ENCODE assay signal across 8 cellular contexts in genomic region chr4:128288689-128289106, GRCh38. TPM values are rescaled to one million over a fixed set of nuclear protein-coding genes. Genes with fewer than 3 reads are reported as not detected.
DNase-seq lines count a peak whose midpoint lies in the region; ATAC-seq and TF ChIP-seq lines count a peak whose summit lies in the region.

No MANE protein-coding gene starts in this region.

- peak overlapping the region; percentile 95 for H2AFZ ChIP-seq in MM.1S (ENCODE audit: low read length)

- no peaks in the 10 kb centered on the region for H4K20me1 ChIP-seq in MM.1S (ENCODE audit: insufficient read depth, low read length)

- DNase-seq in MM.1S (peak; percentile 48), epithelial cell of prostate (ENCODE audit: low read depth, low spot score) (peak; percentile 56), neural crest cell (ENCODE audit: low read depth, low spot score) (no peak)

- peaks cover 28% of the 10 kb centered on the region for H3K4me1 Mint-ChIP-seq in neural crest cell

- no peaks in the 10 kb centered on the region for H3K36me3 ChIP-seq in MM.1S (replicated peaks; ENCODE audit: insufficient read depth, low read length)

- H3K36me3 Mint-ChIP-seq in neural crest cell (ENCODE audit: low read depth), result peaks cover 2% of the 10 kb centered on the region

- no peaks in the 10 kb centered on the region for H3K27me3 ChIP-seq in MM.1S (replicated peaks; ENCODE audit: insufficient read depth, low read length)

- TF ChIP-seq CTCF in MM.1S (IDR thresholded peaks at IDR 0.05; ENCODE audit: low read length) (no peak), VCaP (conservative IDR thresholded peaks at IDR 0.05) (no peak), neural crest cell (conservative IDR thresholded peaks at IDR 0.05) (no peak)

- H3K27me3 Mint-ChIP-seq in neural crest cell (ENCODE audit: low read depth), result peaks cover 4% of the 10 kb centered on the region

- no peaks in the 10 kb centered on the region for H3K9me2 ChIP-seq in MM.1S (replicated peaks; ENCODE audit: insufficient read depth, low read length)

- H3K9ac ChIP-seq in MM.1S (ENCODE audit: low read length), result peak overlapping the region; percentile 78

- peak overlapping the region; percentile 74 for H3K4me3 ChIP-seq in GM08714 (ENCODE audit: low read length)
- H3K4me3 ChIP-seq in MM.1S (ENCODE audit: low read length), result peak overlapping the region; percentile 75

- peaks cover 5% of the 10 kb centered on the region for H3F3A ChIP-seq in MM.1S (ENCODE audit: insufficient read depth, low read length)

- peak overlapping the region; percentile 95 for H3K4me3 Mint-ChIP-seq in neural crest cell

- peak overlapping the region; percentile 73 for H3K27ac Mint-ChIP-seq in neural crest cell (ENCODE audit: unreplicated experiment)

- peak overlapping the region; percentile 98 for H3K4me2 ChIP-seq in MM.1S (ENCODE audit: low read depth, low read length)

- H3K9me3 ChIP-seq in MM.1S (replicated peaks; ENCODE audit: insufficient read depth, low read length), result no peaks in the 10 kb centered on the region

- H3K27ac ChIP-seq in MM.1S (ENCODE audit: low read length), result peak overlapping the region; percentile 90; the same call in 1 of the 2 replicates
- peak overlapping the region; percentile 97 for H3K27ac ChIP-seq in VCaP
- peak overlapping the region; percentile 95 for H3K27ac ChIP-seq in epithelial cell of prostate

- ATAC-seq in HG02678 (IDR thresholded peaks at IDR 0.05; ENCODE audit: unreplicated experiment) (no peak), HG03108 (IDR thresholded peaks at IDR 0.05; ENCODE audit: unreplicated experiment) (no peak), GM21515 (IDR thresholded peaks at IDR 0.05; ENCODE audit: unreplicated experiment) (no peak)

- H3K9me3 Mint-ChIP-seq in neural crest cell, result no peaks in the 10 kb centered on the region

- H3K79me2 ChIP-seq in MM.1S (ENCODE audit: low read length), result peaks cover 43% of the 10 kb centered on the region

- H3K4me1 ChIP-seq in MM.1S (ENCODE audit: low read length), result peaks cover 10% of the 10 kb centered on the region; the same call in 1 of the 2 replicates

RNA-seq across cellular contexts. Expression of gene PGRMC2, which starts 1.1 kb away (rescaled TPM):
- 50.0 and 51.2 TPM in 2 replicates for total RNA-seq in neural crest cell
